Comparison of ENCODE assay signal across 27 cellular contexts in the genomic region with DNA sequence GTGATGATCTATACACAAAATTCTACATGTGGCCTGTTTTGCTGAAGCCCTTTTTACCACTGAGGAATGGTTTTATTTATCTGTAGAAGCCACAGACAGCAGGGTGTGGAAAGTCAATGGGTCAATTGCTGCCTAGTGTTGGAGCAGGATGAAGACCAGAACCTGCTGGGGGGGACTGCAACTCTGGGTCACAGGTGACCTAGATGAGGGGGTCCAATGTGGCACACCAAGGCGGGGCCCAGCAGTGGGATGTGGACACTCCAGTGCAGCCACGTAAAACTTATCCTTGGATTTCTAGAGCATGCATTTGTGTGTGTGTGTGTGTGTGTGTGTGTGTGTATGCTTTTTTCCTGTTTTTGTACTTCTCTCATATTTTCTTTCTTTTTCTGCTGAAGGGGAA.
"Had no signal": no experiment of that assay in that cellular context is flagged by ENCODE, and none has a peak within 500 bp of the region (broad histone marks: within the 10 kb centered on the region; RNA-seq: fewer than 3 reads in every experiment).

No MANE protein-coding gene starts in this region.

- DNase-seq: hippocampal formation; left ventricle myocardium inferior; mesendoderm; naive B cell; nephron progenitor cell; occipital lobe; ovary; retina; stimulated activated CD4-positive, alpha-beta T cell treated with anti-CD3 and anti-CD28 coated beads, Interleukin-12 subunit alpha, Interleukin-12 subunit beta, amount 100 ng/mL, for 4 hours; stimulated activated CD4-positive, alpha-beta T cell treated with anti-CD3 and anti-CD28 coated beads, Interleukin-15, amount 100 ng/mL, for 24 hours; stimulated activated CD4-positive, alpha-beta T cell treated with anti-CD3 and anti-CD28 coated beads, Interleukin-2, amount 100 ng/mL, for 24 hours; stimulated activated CD4-positive, alpha-beta T cell treated with anti-CD3 and anti-CD28 coated beads, Interleukin-4, amount 100 ng/mL, for 1 hour; stimulated activated naive CD4-positive, alpha-beta T cell; uterus had no signal

- H3K4me3 Mint-ChIP-seq: mesothelial cell of epicardium; naive B cell; nephron progenitor cell; neural progenitor cell; stimulated activated naive CD8-positive, alpha-beta T cell treated with anti-CD3 and anti-CD28 coated beads, Interleukin-15, Interleukin-2, amounts not matched to agents 100 ng/mL and 50 ng/mL, for 24 hours; type B pancreatic cell had no signal

- H3K27me3 ChIP-seq: neural progenitor cell, neutrophil, ovary, uterus had no signal

- H3K4me2 ChIP-seq: neural progenitor cell had no signal

- H3K27ac ChIP-seq: left ventricle myocardium inferior, neural progenitor cell, neutrophil, ovary, prostate gland, skin epidermis, suprapubic skin, thoracic aorta, tibial nerve, uterus had no signal

- H3K36me3 Mint-ChIP-seq: mesothelial cell of epicardium, naive B cell, neural progenitor cell, type B pancreatic cell had no signal

- H2AFZ ChIP-seq: neural progenitor cell had no signal

- H3K27me3 Mint-ChIP-seq: type B pancreatic cell had no signal

- H3K9me3 Mint-ChIP-seq: mesothelial cell of epicardium; naive B cell; nephron progenitor cell; neural progenitor cell; stimulated activated naive CD8-positive, alpha-beta T cell treated with anti-CD3 and anti-CD28 coated beads, Interleukin-15, Interleukin-2, amounts not matched to agents 100 ng/mL and 50 ng/mL, for 24 hours; type B pancreatic cell had no signal

- ATAC-seq: right cardiac atrium, sciatic nerve had no signal

- H3K27ac Mint-ChIP-seq: mesothelial cell of epicardium; naive B cell; nephron progenitor cell; neural progenitor cell; stimulated activated naive CD8-positive, alpha-beta T cell treated with anti-CD3 and anti-CD28 coated beads, Interleukin-15, Interleukin-2, amounts not matched to agents 100 ng/mL and 50 ng/mL, for 24 hours; type B pancreatic cell had no signal

- H3K4me3 ChIP-seq: left ventricle myocardium inferior, lung, neural progenitor cell, ovary, prostate gland, skin epidermis, suprapubic skin, thoracic aorta, tibial nerve, uterus had no signal

- H3K4me1 ChIP-seq: prostate gland, uterus had no signal

- H3K36me3 ChIP-seq: left ventricle myocardium inferior, neural progenitor cell, neutrophil, ovary, prostate gland, suprapubic skin, thoracic aorta, tibial nerve, uterus had no signal

- H3K9me3 ChIP-seq: left ventricle myocardium inferior, neutrophil, ovary, prostate gland, suprapubic skin, thoracic aorta, tibial nerve, uterus had no signal
